In the genomic region with DNA sequence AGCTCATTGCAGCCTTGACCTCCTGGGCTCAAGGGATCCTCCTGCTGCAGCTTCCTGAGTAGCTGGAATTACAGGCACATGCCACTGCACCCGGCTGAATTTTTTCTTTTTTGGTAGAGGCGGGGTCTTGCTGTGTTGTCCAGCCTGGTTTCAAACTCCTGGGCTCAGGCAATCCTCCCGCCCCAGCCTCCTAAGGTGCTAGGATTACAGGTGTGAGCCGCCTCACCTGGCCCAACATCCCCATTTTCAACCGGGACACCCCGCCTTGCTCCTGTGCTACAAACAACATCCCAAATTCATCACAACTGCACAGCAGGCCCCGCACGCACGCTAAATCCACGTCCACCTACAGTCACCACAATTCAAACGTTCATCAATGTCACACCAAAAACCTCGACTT, we compare ENCODE assay signal across 2 cellular contexts.
TF ChIP-seq lines count a peak whose summit lies in the region.

No MANE protein-coding gene starts in this region.

TF ChIP-seq in HepG2, 621 proteins besides CTCF, POLR2A, EP300 and RAD21:
- TF ChIP-seq NR2F6 (IDR thresholded peaks at IDR 0.05) (no peak), NR2F6 (CRISPR knock-in tag; IDR thresholded peaks at IDR 0.05) (peak; percentile 34; the same call in 1 of the 2 replicates), ZNF121 (CRISPR knock-in tag; IDR thresholded peaks at IDR 0.05) (peak; percentile 93), ZNF629 (CRISPR knock-in tag; conservative IDR thresholded peaks at IDR 0.05) (no peak), ZSCAN12 (CRISPR knock-in tag; IDR thresholded peaks at IDR 0.05) (no peak), RARA (CRISPR knock-in tag; IDR thresholded peaks at IDR 0.05) (peak; percentile 8; the same call in 1 of the 2 replicates), SMAD1 (CRISPR knock-in tag; IDR thresholded peaks at IDR 0.05; ENCODE audit: borderline replicate concordance, low read depth) (no peak), ZNF354B (CRISPR knock-in tag; IDR thresholded peaks at IDR 0.05) (no peak)
- TF ChIP-seq, protein P1, sequence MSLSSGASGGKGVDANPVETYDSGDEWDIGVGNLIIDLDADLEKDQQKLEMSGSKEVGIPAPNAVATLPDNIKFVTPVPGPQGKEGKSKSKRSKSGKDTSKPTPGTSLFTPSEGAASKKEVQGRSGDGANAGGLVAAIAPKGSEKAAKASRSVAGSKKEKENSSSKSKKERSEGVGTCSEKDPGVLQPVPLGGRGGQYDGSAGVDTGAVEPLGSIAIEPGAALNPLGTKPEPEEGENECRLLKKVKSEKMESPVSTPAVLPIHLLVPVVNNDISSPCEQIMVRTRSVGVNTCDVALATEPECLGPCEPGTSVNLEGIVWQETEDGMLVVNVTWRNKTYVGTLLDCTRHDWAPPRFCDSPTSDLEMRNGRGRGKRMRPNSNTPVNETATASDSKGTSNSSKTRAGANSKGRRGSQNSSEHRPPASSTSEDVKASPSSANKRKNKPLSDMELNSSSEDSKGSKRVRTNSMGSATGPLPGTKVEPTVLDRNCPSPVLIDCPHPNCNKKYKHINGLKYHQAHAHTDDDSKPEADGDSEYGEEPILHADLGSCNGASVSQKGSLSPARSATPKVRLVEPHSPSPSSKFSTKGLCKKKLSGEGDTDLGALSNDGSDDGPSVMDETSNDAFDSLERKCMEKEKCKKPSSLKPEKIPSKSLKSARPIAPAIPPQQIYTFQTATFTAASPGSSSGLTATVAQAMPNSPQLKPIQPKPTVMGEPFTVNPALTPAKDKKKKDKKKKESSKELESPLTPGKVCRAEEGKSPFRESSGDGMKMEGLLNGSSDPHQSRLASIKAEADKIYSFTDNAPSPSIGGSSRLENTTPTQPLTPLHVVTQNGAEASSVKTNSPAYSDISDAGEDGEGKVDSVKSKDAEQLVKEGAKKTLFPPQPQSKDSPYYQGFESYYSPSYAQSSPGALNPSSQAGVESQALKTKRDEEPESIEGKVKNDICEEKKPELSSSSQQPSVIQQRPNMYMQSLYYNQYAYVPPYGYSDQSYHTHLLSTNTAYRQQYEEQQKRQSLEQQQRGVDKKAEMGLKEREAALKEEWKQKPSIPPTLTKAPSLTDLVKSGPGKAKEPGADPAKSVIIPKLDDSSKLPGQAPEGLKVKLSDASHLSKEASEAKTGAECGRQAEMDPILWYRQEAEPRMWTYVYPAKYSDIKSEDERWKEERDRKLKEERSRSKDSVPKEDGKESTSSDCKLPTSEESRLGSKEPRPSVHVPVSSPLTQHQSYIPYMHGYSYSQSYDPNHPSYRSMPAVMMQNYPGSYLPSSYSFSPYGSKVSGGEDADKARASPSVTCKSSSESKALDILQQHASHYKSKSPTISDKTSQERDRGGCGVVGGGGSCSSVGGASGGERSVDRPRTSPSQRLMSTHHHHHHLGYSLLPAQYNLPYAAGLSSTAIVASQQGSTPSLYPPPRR (CRISPR knock-in tag; IDR thresholded peaks at IDR 0.05; ENCODE audit: borderline replicate concordance) = no peak

TF ChIP-seq in K562, 482 proteins besides CTCF, POLR2A, EP300 and RAD21:
- TF ChIP-seq STAT5A (IDR thresholded peaks at IDR 0.05; ENCODE audit: borderline replicate concordance, low read length) (no peak), U2AF2 (optimal IDR thresholded peaks at IDR 0.05; ENCODE audit: low read depth, low read length) (no peak), ZFX (CRISPR knock-in tag; IDR thresholded peaks at IDR 0.05) (no peak), HLTF (IDR thresholded peaks at IDR 0.05) (no peak), ZNF121 (CRISPR knock-in tag; conservative IDR thresholded peaks at IDR 0.05) (peak; percentile 37; the same call in 1 of the 2 replicates)
- TF ChIP-seq, protein P2, sequence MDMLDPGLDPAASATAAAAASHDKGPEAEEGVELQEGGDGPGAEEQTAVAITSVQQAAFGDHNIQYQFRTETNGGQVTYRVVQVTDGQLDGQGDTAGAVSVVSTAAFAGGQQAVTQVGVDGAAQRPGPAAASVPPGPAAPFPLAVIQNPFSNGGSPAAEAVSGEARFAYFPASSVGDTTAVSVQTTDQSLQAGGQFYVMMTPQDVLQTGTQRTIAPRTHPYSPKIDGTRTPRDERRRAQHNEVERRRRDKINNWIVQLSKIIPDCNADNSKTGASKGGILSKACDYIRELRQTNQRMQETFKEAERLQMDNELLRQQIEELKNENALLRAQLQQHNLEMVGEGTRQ (CRISPR knock-in tag; IDR thresholded peaks at IDR 0.05) = no peak
